Comparison of ENCODE assay signal across 9 cellular contexts in genomic region chr9:9938432-9938831, GRCh38.
"Had no signal": no experiment of that assay in that cellular context is flagged by ENCODE, and none has a peak within 500 bp of the region (broad histone marks: within the 10 kb centered on the region; RNA-seq: fewer than 3 reads in every experiment).

No MANE protein-coding gene starts in this region.

- H3K4me2 ChIP-seq: GM23338 had no signal

- H3K9me3 ChIP-seq: HAP-1 had no signal

- H3K9me3 Mint-ChIP-seq: GM23338, H9, HFFc6 had no signal

- H3K9ac ChIP-seq: GM23248 had no signal

- H3K27ac ChIP-seq: GM23248 had no signal

- H3K4me1 Mint-ChIP-seq: GM23338 had no signal

- H3K4me3 Mint-ChIP-seq: GM23338, H9, HFFc6 had no signal

- H3K27ac Mint-ChIP-seq: GM23338, H9, HFFc6 had no signal

- DNase-seq: GM23248, GOT3, H7, H9, HCEC 1CT, HFFc6 had no signal

- H2AFZ ChIP-seq: GM23248, GM23338 had no signal

- H3K4me3 ChIP-seq: GM23248, GM23338, HAP-1 had no signal

- H3K36me3 ChIP-seq: HAP-1 had no signal

- ATAC-seq: GM23338, HCT116 had no signal
